ENCODE assay signal across 1 cellular context in the genomic region with DNA sequence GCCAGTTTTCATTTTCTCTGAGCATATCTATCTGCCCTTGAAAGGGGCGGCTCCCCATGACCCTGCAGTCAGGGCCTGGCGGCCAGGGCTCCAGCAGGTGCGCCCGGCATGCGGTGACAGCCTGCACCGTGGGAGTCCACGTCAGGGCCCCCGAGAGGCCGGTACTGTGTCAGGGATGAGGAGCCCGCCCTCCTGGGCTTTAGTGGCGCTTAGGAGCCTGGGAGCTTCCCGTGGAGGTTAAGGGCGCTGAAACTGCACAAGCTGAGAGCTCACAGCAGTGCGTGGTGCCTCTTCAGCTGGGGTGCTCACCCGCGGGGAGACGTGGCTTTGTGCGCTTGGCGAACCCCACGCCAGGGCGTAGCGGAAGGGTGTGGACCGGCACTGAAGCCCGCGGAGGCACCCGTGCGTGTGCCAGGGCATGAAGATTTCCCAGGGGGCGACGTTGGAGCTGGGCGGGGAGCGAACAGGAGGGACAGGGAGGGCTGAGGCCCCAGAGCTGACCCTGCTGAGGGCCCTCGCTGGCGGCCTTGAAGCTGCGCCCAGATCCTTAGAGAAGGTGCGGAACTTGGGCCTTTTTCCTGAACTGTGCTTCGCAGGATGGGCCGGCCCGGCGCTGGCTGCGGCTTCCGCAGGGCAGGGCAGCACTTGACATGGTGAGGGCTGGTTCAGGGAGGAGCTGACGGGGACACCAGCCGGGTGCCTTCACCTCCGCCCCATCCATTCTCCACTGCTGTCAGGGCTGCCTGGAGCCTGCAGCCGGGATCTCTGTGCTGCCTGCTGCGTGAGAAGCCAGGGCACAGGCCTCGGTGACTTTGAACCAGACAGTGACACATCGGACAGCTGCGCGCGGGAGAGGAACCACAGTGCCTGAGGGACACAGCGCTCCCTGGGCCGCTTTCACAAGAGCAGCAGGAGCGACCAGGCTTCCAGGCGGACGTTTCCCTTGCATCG.
TF ChIP-seq lines count a peak whose summit lies in the region.

No MANE protein-coding gene starts in this region.

TF ChIP-seq in HepG2, 621 proteins besides CTCF, POLR2A, EP300 and RAD21 (continued from another document and continues in another):
- TF ChIP-seq, protein P1, sequence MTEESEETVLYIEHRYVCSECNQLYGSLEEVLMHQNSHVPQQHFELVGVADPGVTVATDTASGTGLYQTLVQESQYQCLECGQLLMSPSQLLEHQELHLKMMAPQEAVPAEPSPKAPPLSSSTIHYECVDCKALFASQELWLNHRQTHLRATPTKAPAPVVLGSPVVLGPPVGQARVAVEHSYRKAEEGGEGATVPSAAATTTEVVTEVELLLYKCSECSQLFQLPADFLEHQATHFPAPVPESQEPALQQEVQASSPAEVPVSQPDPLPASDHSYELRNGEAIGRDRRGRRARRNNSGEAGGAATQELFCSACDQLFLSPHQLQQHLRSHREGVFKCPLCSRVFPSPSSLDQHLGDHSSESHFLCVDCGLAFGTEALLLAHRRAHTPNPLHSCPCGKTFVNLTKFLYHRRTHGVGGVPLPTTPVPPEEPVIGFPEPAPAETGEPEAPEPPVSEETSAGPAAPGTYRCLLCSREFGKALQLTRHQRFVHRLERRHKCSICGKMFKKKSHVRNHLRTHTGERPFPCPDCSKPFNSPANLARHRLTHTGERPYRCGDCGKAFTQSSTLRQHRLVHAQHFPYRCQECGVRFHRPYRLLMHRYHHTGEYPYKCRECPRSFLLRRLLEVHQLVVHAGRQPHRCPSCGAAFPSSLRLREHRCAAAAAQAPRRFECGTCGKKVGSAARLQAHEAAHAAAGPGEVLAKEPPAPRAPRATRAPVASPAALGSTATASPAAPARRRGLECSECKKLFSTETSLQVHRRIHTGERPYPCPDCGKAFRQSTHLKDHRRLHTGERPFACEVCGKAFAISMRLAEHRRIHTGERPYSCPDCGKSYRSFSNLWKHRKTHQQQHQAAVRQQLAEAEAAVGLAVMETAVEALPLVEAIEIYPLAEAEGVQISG (CRISPR knock-in tag; IDR thresholded peaks at IDR 0.05) = peak; percentile 41; the same call in 1 of the 2 replicates
- TF ChIP-seq ZMYM3 (CRISPR knock-in tag; IDR thresholded peaks at IDR 0.05) (peak; percentile 20; the same call in 1 of the 2 replicates), ZNF75D (CRISPR knock-in tag; IDR thresholded peaks at IDR 0.05; ENCODE audit: borderline replicate concordance) (no peak), ZKSCAN8 (CRISPR knock-in tag; IDR thresholded peaks at IDR 0.05; ENCODE audit: borderline replicate concordance) (no peak), MTF2 (CRISPR knock-in tag; IDR thresholded peaks at IDR 0.05; ENCODE audit: borderline replicate concordance) (peak; percentile 55; the same call in 1 of the 2 replicates), TRIM24 (CRISPR knock-in tag; IDR thresholded peaks at IDR 0.05) (no peak), FOXA1 (IDR thresholded peaks at IDR 0.05) (no peak), FOXA1 (CRISPR knock-in tag; IDR thresholded peaks at IDR 0.05) (no peak), ZNF343 (CRISPR knock-in tag; IDR thresholded peaks at IDR 0.05) (0 out of 2 replicates have a peak, but pooled peaks have one; percentile 50), SKI (IDR thresholded peaks at IDR 0.05; ENCODE audit: partially characterized antibody) (peak; percentile 54), HDAC2 (CRISPR knock-in tag; IDR thresholded peaks at IDR 0.05) (no peak), HMG20A (CRISPR knock-in tag; IDR thresholded peaks at IDR 0.05; ENCODE audit: borderline replicate concordance) (no peak), KMT2A (CRISPR knock-in tag; IDR thresholded peaks at IDR 0.05) (0 out of 2 replicates have a peak, but pooled peaks have one; percentile 2), NFYB (CRISPR knock-in tag; IDR thresholded peaks at IDR 0.05) (no peak), MZF1 (CRISPR knock-in tag; IDR thresholded peaks at IDR 0.05; ENCODE audit: borderline replicate concordance) (no peak), SSRP1 (CRISPR knock-in tag; IDR thresholded peaks at IDR 0.05) (no peak), ZNF251 (CRISPR knock-in tag; IDR thresholded peaks at IDR 0.05) (no peak), ZKSCAN1 (IDR thresholded peaks at IDR 0.05; ENCODE audit: low read length) (peak; percentile 9; the same call in 1 of the 2 replicates), ZNF773 (CRISPR knock-in tag; IDR thresholded peaks at IDR 0.05; ENCODE audit: borderline replicate concordance) (no peak), JUN (CRISPR knock-in tag; IDR thresholded peaks at IDR 0.05) (no peak), FOSL2 (CRISPR knock-in tag; IDR thresholded peaks at IDR 0.05) (peak; percentile 39; the same call in 1 of the 2 replicates), ZNF788 (CRISPR knock-in tag; IDR thresholded peaks at IDR 0.05; ENCODE audit: borderline replicate concordance) (no peak), ZNF850 (CRISPR knock-in tag; conservative IDR thresholded peaks at IDR 0.05) (no peak), STAG1 (CRISPR knock-in tag; IDR thresholded peaks at IDR 0.05) (0 out of 2 replicates have a peak, but pooled peaks have one; percentile 4), GABPB1 (CRISPR knock-in tag; IDR thresholded peaks at IDR 0.05) (peak; percentile 59), ETV5 (CRISPR knock-in tag; IDR thresholded peaks at IDR 0.05; ENCODE audit: borderline replicate concordance) (no peak), ZNF547 (CRISPR knock-in tag; IDR thresholded peaks at IDR 0.05) (no peak)
- TF ChIP-seq, protein P2, sequence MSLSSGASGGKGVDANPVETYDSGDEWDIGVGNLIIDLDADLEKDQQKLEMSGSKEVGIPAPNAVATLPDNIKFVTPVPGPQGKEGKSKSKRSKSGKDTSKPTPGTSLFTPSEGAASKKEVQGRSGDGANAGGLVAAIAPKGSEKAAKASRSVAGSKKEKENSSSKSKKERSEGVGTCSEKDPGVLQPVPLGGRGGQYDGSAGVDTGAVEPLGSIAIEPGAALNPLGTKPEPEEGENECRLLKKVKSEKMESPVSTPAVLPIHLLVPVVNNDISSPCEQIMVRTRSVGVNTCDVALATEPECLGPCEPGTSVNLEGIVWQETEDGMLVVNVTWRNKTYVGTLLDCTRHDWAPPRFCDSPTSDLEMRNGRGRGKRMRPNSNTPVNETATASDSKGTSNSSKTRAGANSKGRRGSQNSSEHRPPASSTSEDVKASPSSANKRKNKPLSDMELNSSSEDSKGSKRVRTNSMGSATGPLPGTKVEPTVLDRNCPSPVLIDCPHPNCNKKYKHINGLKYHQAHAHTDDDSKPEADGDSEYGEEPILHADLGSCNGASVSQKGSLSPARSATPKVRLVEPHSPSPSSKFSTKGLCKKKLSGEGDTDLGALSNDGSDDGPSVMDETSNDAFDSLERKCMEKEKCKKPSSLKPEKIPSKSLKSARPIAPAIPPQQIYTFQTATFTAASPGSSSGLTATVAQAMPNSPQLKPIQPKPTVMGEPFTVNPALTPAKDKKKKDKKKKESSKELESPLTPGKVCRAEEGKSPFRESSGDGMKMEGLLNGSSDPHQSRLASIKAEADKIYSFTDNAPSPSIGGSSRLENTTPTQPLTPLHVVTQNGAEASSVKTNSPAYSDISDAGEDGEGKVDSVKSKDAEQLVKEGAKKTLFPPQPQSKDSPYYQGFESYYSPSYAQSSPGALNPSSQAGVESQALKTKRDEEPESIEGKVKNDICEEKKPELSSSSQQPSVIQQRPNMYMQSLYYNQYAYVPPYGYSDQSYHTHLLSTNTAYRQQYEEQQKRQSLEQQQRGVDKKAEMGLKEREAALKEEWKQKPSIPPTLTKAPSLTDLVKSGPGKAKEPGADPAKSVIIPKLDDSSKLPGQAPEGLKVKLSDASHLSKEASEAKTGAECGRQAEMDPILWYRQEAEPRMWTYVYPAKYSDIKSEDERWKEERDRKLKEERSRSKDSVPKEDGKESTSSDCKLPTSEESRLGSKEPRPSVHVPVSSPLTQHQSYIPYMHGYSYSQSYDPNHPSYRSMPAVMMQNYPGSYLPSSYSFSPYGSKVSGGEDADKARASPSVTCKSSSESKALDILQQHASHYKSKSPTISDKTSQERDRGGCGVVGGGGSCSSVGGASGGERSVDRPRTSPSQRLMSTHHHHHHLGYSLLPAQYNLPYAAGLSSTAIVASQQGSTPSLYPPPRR (CRISPR knock-in tag; IDR thresholded peaks at IDR 0.05; ENCODE audit: borderline replicate concordance) = no peak
- TF ChIP-seq, protein P3, sequence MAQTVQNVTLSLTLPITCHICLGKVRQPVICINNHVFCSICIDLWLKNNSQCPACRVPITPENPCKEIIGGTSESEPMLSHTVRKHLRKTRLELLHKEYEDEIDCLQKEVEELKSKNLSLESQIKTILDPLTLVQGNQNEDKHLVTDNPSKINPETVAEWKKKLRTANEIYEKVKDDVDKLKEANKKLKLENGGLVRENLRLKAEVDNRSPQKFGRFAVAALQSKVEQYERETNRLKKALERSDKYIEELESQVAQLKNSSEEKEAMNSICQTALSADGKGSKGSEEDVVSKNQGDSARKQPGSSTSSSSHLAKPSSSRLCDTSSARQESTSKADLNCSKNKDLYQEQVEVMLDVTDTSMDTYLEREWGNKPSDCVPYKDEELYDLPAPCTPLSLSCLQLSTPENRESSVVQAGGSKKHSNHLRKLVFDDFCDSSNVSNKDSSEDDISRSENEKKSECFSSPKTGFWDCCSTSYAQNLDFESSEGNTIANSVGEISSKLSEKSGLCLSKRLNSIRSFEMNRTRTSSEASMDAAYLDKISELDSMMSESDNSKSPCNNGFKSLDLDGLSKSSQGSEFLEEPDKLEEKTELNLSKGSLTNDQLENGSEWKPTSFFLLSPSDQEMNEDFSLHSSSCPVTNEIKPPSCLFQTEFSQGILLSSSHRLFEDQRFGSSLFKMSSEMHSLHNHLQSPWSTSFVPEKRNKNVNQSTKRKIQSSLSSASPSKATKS (CRISPR knock-in tag; IDR thresholded peaks at IDR 0.05) = no peak
- TF ChIP-seq, protein P4, sequence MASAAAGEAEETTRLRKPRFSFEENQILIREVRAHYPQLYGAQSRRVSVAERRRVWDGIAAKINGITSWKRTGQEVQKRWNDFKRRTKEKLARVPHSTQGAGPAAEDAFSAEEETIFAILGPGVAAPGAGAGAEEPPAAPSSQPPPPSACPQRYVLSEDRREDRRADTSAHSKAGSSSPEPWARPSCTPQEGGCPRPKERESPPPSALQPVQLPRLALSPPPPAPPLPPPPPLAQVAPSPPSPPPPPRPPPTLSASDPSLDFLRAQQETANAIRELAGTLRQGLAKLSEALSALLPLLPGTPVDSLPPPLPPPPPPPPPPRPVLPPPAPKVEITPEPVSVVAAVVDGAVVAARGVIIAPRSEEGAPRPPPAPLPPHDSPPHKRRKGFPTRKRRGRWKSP (CRISPR knock-in tag; IDR thresholded peaks at IDR 0.05) = no peak; the same call in 1 of the 2 replicates
- TF ChIP-seq, protein P5, sequence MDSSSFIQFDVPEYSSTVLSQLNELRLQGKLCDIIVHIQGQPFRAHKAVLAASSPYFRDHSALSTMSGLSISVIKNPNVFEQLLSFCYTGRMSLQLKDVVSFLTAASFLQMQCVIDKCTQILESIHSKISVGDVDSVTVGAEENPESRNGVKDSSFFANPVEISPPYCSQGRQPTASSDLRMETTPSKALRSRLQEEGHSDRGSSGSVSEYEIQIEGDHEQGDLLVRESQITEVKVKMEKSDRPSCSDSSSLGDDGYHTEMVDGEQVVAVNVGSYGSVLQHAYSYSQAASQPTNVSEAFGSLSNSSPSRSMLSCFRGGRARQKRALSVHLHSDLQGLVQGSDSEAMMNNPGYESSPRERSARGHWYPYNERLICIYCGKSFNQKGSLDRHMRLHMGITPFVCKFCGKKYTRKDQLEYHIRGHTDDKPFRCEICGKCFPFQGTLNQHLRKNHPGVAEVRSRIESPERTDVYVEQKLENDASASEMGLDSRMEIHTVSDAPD (CRISPR knock-in tag; IDR thresholded peaks at IDR 0.05) = no peak
- TF ChIP-seq, protein P6, sequence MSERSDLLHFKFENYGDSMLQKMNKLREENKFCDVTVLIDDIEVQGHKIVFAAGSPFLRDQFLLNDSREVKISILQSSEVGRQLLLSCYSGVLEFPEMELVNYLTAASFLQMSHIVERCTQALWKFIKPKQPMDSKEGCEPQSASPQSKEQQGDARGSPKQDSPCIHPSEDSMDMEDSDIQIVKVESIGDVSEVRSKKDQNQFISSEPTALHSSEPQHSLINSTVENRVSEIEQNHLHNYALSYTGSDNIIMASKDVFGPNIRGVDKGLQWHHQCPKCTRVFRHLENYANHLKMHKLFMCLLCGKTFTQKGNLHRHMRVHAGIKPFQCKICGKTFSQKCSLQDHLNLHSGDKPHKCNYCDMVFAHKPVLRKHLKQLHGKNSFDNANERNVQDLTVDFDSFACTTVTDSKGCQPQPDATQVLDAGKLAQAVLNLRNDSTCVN (CRISPR knock-in tag; IDR thresholded peaks at IDR 0.05; ENCODE audit: borderline replicate concordance) = no peak
- TF ChIP-seq, protein P7, sequence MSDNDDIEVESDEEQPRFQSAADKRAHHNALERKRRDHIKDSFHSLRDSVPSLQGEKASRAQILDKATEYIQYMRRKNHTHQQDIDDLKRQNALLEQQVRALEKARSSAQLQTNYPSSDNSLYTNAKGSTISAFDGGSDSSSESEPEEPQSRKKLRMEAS (IDR thresholded peaks at IDR 0.05) = peak; percentile 26; the same call in 1 of the 2 replicates
- TF ChIP-seq, protein P8, sequence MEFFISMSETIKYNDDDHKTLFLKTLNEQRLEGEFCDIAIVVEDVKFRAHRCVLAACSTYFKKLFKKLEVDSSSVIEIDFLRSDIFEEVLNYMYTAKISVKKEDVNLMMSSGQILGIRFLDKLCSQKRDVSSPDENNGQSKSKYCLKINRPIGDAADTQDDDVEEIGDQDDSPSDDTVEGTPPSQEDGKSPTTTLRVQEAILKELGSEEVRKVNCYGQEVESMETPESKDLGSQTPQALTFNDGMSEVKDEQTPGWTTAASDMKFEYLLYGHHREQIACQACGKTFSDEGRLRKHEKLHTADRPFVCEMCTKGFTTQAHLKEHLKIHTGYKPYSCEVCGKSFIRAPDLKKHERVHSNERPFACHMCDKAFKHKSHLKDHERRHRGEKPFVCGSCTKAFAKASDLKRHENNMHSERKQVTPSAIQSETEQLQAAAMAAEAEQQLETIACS (CRISPR knock-in tag; IDR thresholded peaks at IDR 0.05) = no peak
- TF ChIP-seq, protein P9, sequence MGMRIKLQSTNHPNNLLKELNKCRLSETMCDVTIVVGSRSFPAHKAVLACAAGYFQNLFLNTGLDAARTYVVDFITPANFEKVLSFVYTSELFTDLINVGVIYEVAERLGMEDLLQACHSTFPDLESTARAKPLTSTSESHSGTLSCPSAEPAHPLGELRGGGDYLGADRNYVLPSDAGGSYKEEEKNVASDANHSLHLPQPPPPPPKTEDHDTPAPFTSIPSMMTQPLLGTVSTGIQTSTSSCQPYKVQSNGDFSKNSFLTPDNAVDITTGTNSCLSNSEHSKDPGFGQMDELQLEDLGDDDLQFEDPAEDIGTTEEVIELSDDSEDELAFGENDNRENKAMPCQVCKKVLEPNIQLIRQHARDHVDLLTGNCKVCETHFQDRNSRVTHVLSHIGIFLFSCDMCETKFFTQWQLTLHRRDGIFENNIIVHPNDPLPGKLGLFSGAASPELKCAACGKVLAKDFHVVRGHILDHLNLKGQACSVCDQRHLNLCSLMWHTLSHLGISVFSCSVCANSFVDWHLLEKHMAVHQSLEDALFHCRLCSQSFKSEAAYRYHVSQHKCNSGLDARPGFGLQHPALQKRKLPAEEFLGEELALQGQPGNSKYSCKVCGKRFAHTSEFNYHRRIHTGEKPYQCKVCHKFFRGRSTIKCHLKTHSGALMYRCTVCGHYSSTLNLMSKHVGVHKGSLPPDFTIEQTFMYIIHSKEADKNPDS (CRISPR knock-in tag; IDR thresholded peaks at IDR 0.05) = 0 out of 2 replicates have a peak, but pooled peaks have one; percentile 35
- TF ChIP-seq, protein P10, sequence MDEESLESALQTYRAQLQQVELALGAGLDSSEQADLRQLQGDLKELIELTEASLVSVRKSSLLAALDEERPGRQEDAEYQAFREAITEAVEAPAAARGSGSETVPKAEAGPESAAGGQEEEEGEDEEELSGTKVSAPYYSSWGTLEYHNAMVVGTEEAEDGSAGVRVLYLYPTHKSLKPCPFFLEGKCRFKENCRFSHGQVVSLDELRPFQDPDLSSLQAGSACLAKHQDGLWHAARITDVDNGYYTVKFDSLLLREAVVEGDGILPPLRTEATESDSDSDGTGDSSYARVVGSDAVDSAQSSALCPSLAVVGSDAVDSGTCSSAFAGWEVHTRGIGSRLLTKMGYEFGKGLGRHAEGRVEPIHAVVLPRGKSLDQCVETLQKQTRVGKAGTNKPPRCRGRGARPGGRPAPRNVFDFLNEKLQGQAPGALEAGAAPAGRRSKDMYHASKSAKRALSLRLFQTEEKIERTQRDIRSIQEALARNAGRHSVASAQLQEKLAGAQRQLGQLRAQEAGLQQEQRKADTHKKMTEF (CRISPR knock-in tag; IDR thresholded peaks at IDR 0.05) = peak; percentile 22; the same call in 1 of the 2 replicates
